ENCODE assay signal across 8 cellular contexts in genomic region chr5:16552666-16553343, GRCh38.
DNase-seq lines count a peak whose midpoint lies in the region; ATAC-seq lines count a peak whose summit lies in the region.

No MANE protein-coding gene starts in this region.

- H3K23ac ChIP-seq in mesenchymal stem cell (ENCODE audit: low read length in 2 of 2), result no peak overlapping the region

- no peak overlapping the region for H3K27ac ChIP-seq in mesenchymal stem cell (ENCODE audit: low read length, poor library complexity, severe bottlenecking)

- POLR2A ChIA-PET in activated CD4-positive, alpha-beta T cell treated with anti-CD3 and anti-CD28 coated beads, Interleukin-2, amount 10 ng/mL, durations not matched to agents 7 days and 5 days (lab: Charles Lee), result no interaction called here

- H2BK12ac ChIP-seq in mesenchymal stem cell (ENCODE audit: low read length in 2 of 2), result no peak overlapping the region

- 24% methylated on average over 6 of the region's 7 CpGs for WGBS in mesenchymal stem cell

- no peaks in the 10 kb centered on the region for H3K9me3 ChIP-seq in mesenchymal stem cell (ENCODE audit: control insufficient read depth, low read length)

- no peak overlapping the region for H3K9ac ChIP-seq in mesenchymal stem cell (ENCODE audit: low read length)

- H3K27me3 Mint-ChIP-seq in activated CD4-positive, alpha-beta T cell treated with anti-CD3 and anti-CD28 coated beads, Interleukin-2, amount 10 ng/mL, durations not matched to agents 7 days and 5 days, result no peaks in the 10 kb centered on the region

- H4K91ac ChIP-seq in mesenchymal stem cell (ENCODE audit: low read length), result no peak overlapping the region

- H3K36me3 ChIP-seq in mesenchymal stem cell (ENCODE audit: control insufficient read depth in 1 of 2, insufficient read depth in 2 of 2, low read depth in 1 of 2, low read length in 2 of 2), result no peaks in the 10 kb centered on the region

- H2AFZ ChIP-seq in mesenchymal stem cell (ENCODE audit: low read depth, low read length), result no peak overlapping the region

- H2AK5ac ChIP-seq in mesenchymal stem cell (ENCODE audit: low read length, severe bottlenecking), result no peak overlapping the region

- H3K4me1 Mint-ChIP-seq in activated CD4-positive, alpha-beta T cell treated with anti-CD3 and anti-CD28 coated beads, Interleukin-2, amount 10 ng/mL, durations not matched to agents 7 days and 5 days, result peaks cover 23% of the 10 kb centered on the region
- peaks cover 23% of the 10 kb centered on the region for H3K4me1 Mint-ChIP-seq in stimulated activated effector memory CD8-positive, alpha-beta T cell treated with anti-CD3 and anti-CD28 coated beads, Interleukin-12 subunit alpha, Interleukin-12 subunit beta, amount 100 ng/mL, for 72 hours

- no peak overlapping the region for H4K8ac ChIP-seq in mesenchymal stem cell (ENCODE audit: low read length)

- no peaks in the 10 kb centered on the region for H3K9me3 Mint-ChIP-seq in activated CD4-positive, alpha-beta T cell treated with anti-CD3 and anti-CD28 coated beads, Interleukin-2, amount 10 ng/mL, durations not matched to agents 7 days and 5 days
- H3K9me3 Mint-ChIP-seq in stimulated activated effector memory CD8-positive, alpha-beta T cell treated with anti-CD3 and anti-CD28 coated beads, Interleukin-12 subunit alpha, Interleukin-12 subunit beta, amount 100 ng/mL, for 72 hours, result no peaks in the 10 kb centered on the region

- H3K27ac Mint-ChIP-seq in activated CD4-positive, alpha-beta T cell treated with anti-CD3 and anti-CD28 coated beads, Interleukin-2, amount 10 ng/mL, durations not matched to agents 7 days and 5 days, result no peak overlapping the region
- no peak overlapping the region for H3K27ac Mint-ChIP-seq in stimulated activated effector memory CD8-positive, alpha-beta T cell treated with anti-CD3 and anti-CD28 coated beads, Interleukin-12 subunit alpha, Interleukin-12 subunit beta, amount 100 ng/mL, for 72 hours

- H3K4me1 ChIP-seq in mesenchymal stem cell (ENCODE audit: control insufficient read depth, insufficient read depth, low read depth, low read length), result no peaks in the 10 kb centered on the region

- H3K4me3 ChIP-seq in mesenchymal stem cell (ENCODE audit: insufficient read depth in 1 of 2, low read depth in 1 of 2, low read length in 2 of 2), result no peak overlapping the region

- CTCF ChIA-PET in activated CD4-positive, alpha-beta T cell treated with anti-CD3 and anti-CD28 coated beads, Interleukin-2, amount 10 ng/mL, durations not matched to agents 7 days and 5 days (lab: Charles Lee), result interaction anchor here (0.5 to 0.6 kb wide), 2 partner anchors 7 to 10 kb away, joined by 3 to 4 read pairs; no protein-coding TSS in a partner anchor

- H3K79me1 ChIP-seq in mesenchymal stem cell (replicated peaks; ENCODE audit: low read length, poor library complexity, severe bottlenecking), result no peaks in the 10 kb centered on the region

- H2BK15ac ChIP-seq in mesenchymal stem cell (ENCODE audit: low read depth, poor library complexity, severe bottlenecking), result no peak overlapping the region

- no peaks in the 10 kb centered on the region for H3K27me3 ChIP-seq in mesenchymal stem cell (ENCODE audit: control insufficient read depth in 1 of 2, insufficient read depth in 1 of 2, low read length in 2 of 2)

- DNase-seq in AG08395 (ENCODE audit: low spot score), result peak; percentile 79
- peak; percentile 81 for DNase-seq in NCI-H2171 treated with DMSO at 0.1 percent for 48 hours (lab: John Stamatoyannopoulos, UW)
- DNase-seq in activated CD4-positive, alpha-beta T cell treated with anti-CD3 and anti-CD28 coated beads, Interleukin-2, amount 10 ng/mL, durations not matched to agents 7 days and 5 days, result peak; percentile 60
- peak; percentile 75 for DNase-seq in ecto neural progenitor cell (ENCODE audit: low spot score)
- DNase-seq in mesenchymal stem cell, result peak; percentile 63
- peak; percentile 6 to 59 for DNase-seq in stimulated activated effector memory CD8-positive, alpha-beta T cell treated with anti-CD3 and anti-CD28 coated beads, Interleukin-12 subunit alpha, Interleukin-12 subunit beta, amount 100 ng/mL, for 72 hours (ENCODE audit: low spot score in 2 of 2)

- H3K4me2 ChIP-seq in mesenchymal stem cell (ENCODE audit: low read length, poor library complexity, severe bottlenecking), result no peak overlapping the region

- no peak overlapping the region for H3K14ac ChIP-seq in mesenchymal stem cell (ENCODE audit: low read length in 2 of 2)

- no peak overlapping the region for H3K4me3 Mint-ChIP-seq in activated CD4-positive, alpha-beta T cell treated with anti-CD3 and anti-CD28 coated beads, Interleukin-2, amount 10 ng/mL, durations not matched to agents 7 days and 5 days
- H3K4me3 Mint-ChIP-seq in stimulated activated effector memory CD8-positive, alpha-beta T cell treated with anti-CD3 and anti-CD28 coated beads, Interleukin-12 subunit alpha, Interleukin-12 subunit beta, amount 100 ng/mL, for 72 hours, result no peak overlapping the region

- no peak overlapping the region for H3K4ac ChIP-seq in mesenchymal stem cell (ENCODE audit: low read depth in 1 of 2, low read length in 2 of 2)

- H2BK5ac ChIP-seq in mesenchymal stem cell (ENCODE audit: low read depth, low read length, poor library complexity, severe bottlenecking), result no peak overlapping the region

- ATAC-seq in GM18519 (IDR thresholded peaks at IDR 0.05; ENCODE audit: low FRiP score, unreplicated experiment), result peak; percentile 83
- peak; percentile 80 for ATAC-seq in HG02943 (IDR thresholded peaks at IDR 0.05; ENCODE audit: low read depth, unreplicated experiment)
- peak; percentile 77 for ATAC-seq in stimulated activated effector memory CD8-positive, alpha-beta T cell treated with anti-CD3 and anti-CD28 coated beads, Interleukin-12 subunit alpha, Interleukin-12 subunit beta, amount 100 ng/mL, for 72 hours

- no peak overlapping the region for H2BK120ac ChIP-seq in mesenchymal stem cell (ENCODE audit: low read depth, low read length)

- no peak overlapping the region for H3K18ac ChIP-seq in mesenchymal stem cell (ENCODE audit: low read depth in 1 of 2, low read length in 2 of 2)

- peaks cover 7% of the 10 kb centered on the region for H3K36me3 Mint-ChIP-seq in activated CD4-positive, alpha-beta T cell treated with anti-CD3 and anti-CD28 coated beads, Interleukin-2, amount 10 ng/mL, durations not matched to agents 7 days and 5 days (ENCODE audit: low read depth)
- no peaks in the 10 kb centered on the region for H3K36me3 Mint-ChIP-seq in stimulated activated effector memory CD8-positive, alpha-beta T cell treated with anti-CD3 and anti-CD28 coated beads, Interleukin-12 subunit alpha, Interleukin-12 subunit beta, amount 100 ng/mL, for 72 hours
